Comparison of ENCODE assay signal across 8 cellular contexts in the genomic region with DNA sequence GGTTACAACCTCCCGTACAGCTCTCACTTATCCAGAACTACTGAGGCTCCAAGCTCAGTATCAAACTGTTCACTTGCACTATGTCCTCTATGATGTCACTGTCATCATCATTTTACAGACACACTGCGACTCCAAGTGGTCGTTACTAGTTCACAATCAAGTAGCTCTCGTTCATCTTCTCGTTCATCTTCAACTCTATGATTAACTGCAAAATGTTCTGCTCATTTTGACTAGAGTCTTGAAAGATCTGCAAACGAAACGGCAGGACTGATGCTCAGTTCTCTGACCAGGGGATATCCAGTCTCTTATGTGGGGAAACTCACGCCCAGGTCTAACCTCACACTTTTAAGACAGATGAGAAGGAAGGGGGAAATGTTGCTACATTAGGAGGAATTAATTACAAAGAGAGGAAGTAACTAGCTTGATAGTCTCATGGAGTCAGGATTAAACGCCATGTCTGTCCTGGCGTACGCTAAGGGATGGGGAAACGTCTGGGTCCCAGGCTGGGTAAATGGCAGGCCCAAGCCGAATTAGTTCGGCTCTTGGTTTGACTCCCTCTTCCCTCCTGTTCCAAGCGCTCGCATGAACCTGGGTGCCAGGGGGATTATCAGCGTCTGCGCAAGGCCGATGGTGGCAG. TPM values are rescaled to one million over a fixed set of nuclear protein-coding genes. Genes with fewer than 3 reads are reported as not detected.
DNase-seq lines count a peak whose midpoint lies in the region; FAIRE-seq and TF ChIP-seq lines count a peak whose summit lies in the region.

No MANE protein-coding gene starts in this region.

- H3K27me3 ChIP-seq in vagina: no peaks in the 10 kb centered on the region

- DNase-seq in activated CD4-positive, alpha-beta T cell treated with anti-CD3 and anti-CD28 coated beads, Interleukin-2, amount 10 ng/mL, durations not matched to agents 24 days and 14 days: peak; percentile 67
- DNase-seq in activated CD4-positive, alpha-beta T cell treated with anti-CD3 and anti-CD28 coated beads, Interleukin-2, amount 50 U/mL, for 4 hours: no peak
- peak; percentile 47 for DNase-seq in RCC 7860 (ENCODE audit: low spot score)
- no peak for DNase-seq in coronary artery (ENCODE audit: low spot score)
- DNase-seq in vagina (ENCODE audit: extremely low spot score in 2 of 2): no peak
- no peak for DNase-seq in GM03348 (ENCODE audit: low spot score)
- no peak for DNase-seq in stimulated activated CD4-positive, alpha-beta T cell treated with anti-CD3 and anti-CD28 coated beads, Interleukin-4, amount 100 ng/mL, for 4 hours

- H3K4me3 ChIP-seq in coronary artery (peak overlapping the region; percentile 76), mesodermal cell (ENCODE audit: extremely low read depth, insufficient read depth, low read length, poor library complexity, severe bottlenecking) (peak overlapping the region; percentile 60), vagina (peak overlapping the region; percentile 60 to 64)

- TF ChIP-seq POLR2A in vagina (IDR thresholded peaks at IDR 0.05): no peak

- H3K4me1 ChIP-seq in mesodermal cell (ENCODE audit: control insufficient read depth, insufficient read depth, low read length, poor library complexity, severe bottlenecking) (peaks cover 6% of the 10 kb centered on the region), vagina (peaks cover 29% of the 10 kb centered on the region)

- H3K4me1 Mint-ChIP-seq in activated CD4-positive, alpha-beta T cell treated with anti-CD3 and anti-CD28 coated beads, Interleukin-2, amount 10 ng/mL, durations not matched to agents 24 days and 14 days: peaks cover 35% of the 10 kb centered on the region

- no peaks in the 10 kb centered on the region for H3K9me3 Mint-ChIP-seq in activated CD4-positive, alpha-beta T cell treated with anti-CD3 and anti-CD28 coated beads, Interleukin-2, amount 10 ng/mL, durations not matched to agents 24 days and 14 days

- peak overlapping the region; percentile 74 to 98 for H3K27ac ChIP-seq in coronary artery
- H3K27ac ChIP-seq in mesodermal cell (ENCODE audit: low read depth, low read length, severe bottlenecking): peak overlapping the region; percentile 96
- H3K27ac ChIP-seq in vagina: peak overlapping the region; percentile 83

- intact Hi-C loops in activated CD4-positive, alpha-beta T cell treated with anti-CD3 and anti-CD28 coated beads, Interleukin-2, amount 10 ng/mL, durations not matched to agents 24 days and 14 days (cut with micrococcal nuclease): loop anchor here (1.0 to 10.0 kb wide), 7 partner anchors 41 to 399 kb away; a partner anchor contains a TSS
- intact Hi-C loops in vagina (cut with DNase I): loop anchor here (10.0 kb wide), 1 partner anchor 99 kb away; a partner anchor contains a TSS

- peak overlapping the region; percentile 99 for H3K27ac Mint-ChIP-seq in activated CD4-positive, alpha-beta T cell treated with anti-CD3 and anti-CD28 coated beads, Interleukin-2, amount 10 ng/mL, durations not matched to agents 24 days and 14 days

- peak overlapping the region; percentile 93 for H3K4me3 Mint-ChIP-seq in activated CD4-positive, alpha-beta T cell treated with anti-CD3 and anti-CD28 coated beads, Interleukin-2, amount 10 ng/mL, durations not matched to agents 24 days and 14 days

- no peaks in the 10 kb centered on the region for H3K9me3 ChIP-seq in mesodermal cell (ENCODE audit: control insufficient read depth, low read length)
- no peaks in the 10 kb centered on the region for H3K9me3 ChIP-seq in vagina

- H3K36me3 Mint-ChIP-seq in activated CD4-positive, alpha-beta T cell treated with anti-CD3 and anti-CD28 coated beads, Interleukin-2, amount 10 ng/mL, durations not matched to agents 24 days and 14 days (ENCODE audit: low read depth): peaks cover 20% of the 10 kb centered on the region

- no peaks in the 10 kb centered on the region for H3K27me3 Mint-ChIP-seq in activated CD4-positive, alpha-beta T cell treated with anti-CD3 and anti-CD28 coated beads, Interleukin-2, amount 10 ng/mL, durations not matched to agents 24 days and 14 days

- WGBS in mesodermal cell (ENCODE audit: insufficient coverage in 2 of 2), 2 experiments: 47 to 48% methylated on average over 15 to 16 of the region's 19 CpGs

- TF ChIP-seq CTCF in coronary artery (IDR thresholded peaks at IDR 0.05): no peak
- no peak for TF ChIP-seq CTCF in vagina (IDR thresholded peaks at IDR 0.05)

- no peak for FAIRE-seq in RCC 7860 (lab: Jason Lieb, UNC)

- H3K36me3 ChIP-seq in mesodermal cell (ENCODE audit: control insufficient read depth, insufficient read depth, low read length) (peaks cover 21% of the 10 kb centered on the region), vagina (no peaks in the 10 kb centered on the region)

RNA-seq across cellular contexts. Expression of a gene that starts 0.8 kb away (rescaled TPM):
- 36.4 and 37.6 TPM in 2 replicates for total RNA-seq in activated CD4-positive, alpha-beta T cell treated with anti-CD3 and anti-CD28 coated beads, Interleukin-2, amount 10 ng/mL, durations not matched to agents 24 days and 14 days
- polyA plus RNA-seq in mesodermal cell (2013, experiment 1 of 2): 41.8 TPM
- 33.4 TPM for polyA plus RNA-seq in mesodermal cell (2013, experiment 2 of 2)
- 30.7 TPM for total RNA-seq in vagina

RNA-seq across cellular contexts. Expression of a gene that starts 41.4 kb away (rescaled TPM):
- total RNA-seq in activated CD4-positive, alpha-beta T cell treated with anti-CD3 and anti-CD28 coated beads, Interleukin-2, amount 10 ng/mL, durations not matched to agents 24 days and 14 days: 71.9 and 84.5 TPM in 2 replicates
- 9.5 TPM for polyA plus RNA-seq in mesodermal cell (2013, experiment 1 of 2)
- 9.5 TPM for polyA plus RNA-seq in mesodermal cell (2013, experiment 2 of 2)
- 13.3 TPM for total RNA-seq in vagina

Comparison
In these comparisons a context has a peak if more than half of its experiments do, and no peak if none do; other contexts are left out.
1. DNase-seq: peak in activated CD4-positive, alpha-beta T cell treated with anti-CD3 and anti-CD28 coated beads, Interleukin-2, amount 10 ng/mL, durations not matched to agents 24 days and 14 days (single experiment) and RCC 7860 (single experiment); none in activated CD4-positive, alpha-beta T cell treated with anti-CD3 and anti-CD28 coated beads, Interleukin-2, amount 50 U/mL, for 4 hours (0 of 2), coronary artery (single experiment), vagina (0 of 2), GM03348 (single experiment) and stimulated activated CD4-positive, alpha-beta T cell treated with anti-CD3 and anti-CD28 coated beads, Interleukin-4, amount 100 ng/mL, for 4 hours (0 of 2).
2. Peak in every context shown above with its lines, with median percentiles within 50 percentile points of each other: H3K27ac ChIP-seq and H3K4me3 ChIP-seq.